In the genomic region with DNA sequence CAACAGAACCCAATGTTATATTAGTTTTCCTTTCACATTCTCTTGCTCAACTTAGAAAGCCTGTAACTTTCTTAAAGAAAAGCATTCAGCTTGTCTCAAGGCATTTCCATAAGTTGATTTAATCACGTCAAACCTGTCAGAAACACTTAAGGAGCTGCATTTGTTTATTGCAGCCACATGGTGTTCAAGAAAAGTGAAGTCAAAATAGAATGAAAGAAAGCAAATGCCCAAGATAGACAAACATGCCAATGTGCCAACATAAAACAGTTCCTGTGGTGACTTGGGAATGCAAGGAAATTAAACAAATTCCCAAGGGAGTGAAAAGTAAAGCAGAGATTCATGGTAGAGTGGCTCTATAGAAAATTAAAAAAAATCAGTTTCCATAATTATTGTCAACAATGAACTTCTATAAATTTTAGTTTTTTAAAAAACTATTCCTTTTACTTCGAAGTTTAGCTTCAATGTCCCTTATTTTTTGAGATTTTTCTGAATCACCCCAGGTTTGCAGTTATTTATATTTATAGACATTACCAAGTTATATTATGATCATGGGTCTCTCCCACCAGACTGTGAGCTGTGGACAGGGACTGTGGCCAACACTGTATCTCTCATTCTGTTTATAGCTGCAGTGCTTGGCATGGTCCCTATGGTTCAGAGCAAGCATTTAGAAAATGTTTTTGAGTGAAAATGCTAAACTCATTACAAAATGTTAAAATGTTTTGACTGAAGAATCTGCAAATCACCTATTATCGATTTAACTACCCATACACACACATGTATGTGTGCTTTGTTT, we compare ENCODE assay signal across 17 cellular contexts.
A peak's percentile ranks its signal among the peaks of the same experiment; 100 is the strongest.
DNase-seq lines count a peak whose midpoint lies in the region; ATAC-seq and TF ChIP-seq lines count a peak whose summit lies in the region.
"Had no signal": no experiment of that assay in that cellular context is flagged by ENCODE, and none has a peak within 500 bp of the region (broad histone marks: within the 10 kb centered on the region; RNA-seq: fewer than 3 reads in every experiment).

No MANE protein-coding gene starts in this region.

- no peak overlapping the region for H3K4me3 Mint-ChIP-seq in chondrocyte (ENCODE audit: unreplicated experiment)
- no peak overlapping the region for H3K4me3 Mint-ChIP-seq in nephron
- no peak overlapping the region for H3K4me3 Mint-ChIP-seq in activated naive CD4-positive, alpha-beta T cell treated with anti-CD3 and anti-CD28 coated beads, Interleukin-2, amount 10 ng/mL, durations not matched to agents 7 days and 5 days
- H3K4me3 Mint-ChIP-seq: CD14-positive monocyte; CD8-positive, alpha-beta T cell; IgD-negative memory B cell had no signal

- H3K27ac ChIP-seq in caudate nucleus (ENCODE audit: low read depth, low read length): no peak overlapping the region
- H3K27ac ChIP-seq: A549, GM23248 had no signal

- no peaks in the 10 kb centered on the region for H3K9me3 Mint-ChIP-seq in chondrocyte (ENCODE audit: low read depth)
- H3K9me3 Mint-ChIP-seq in nephron: no peaks in the 10 kb centered on the region
- H3K9me3 Mint-ChIP-seq in activated naive CD4-positive, alpha-beta T cell treated with anti-CD3 and anti-CD28 coated beads, Interleukin-2, amount 10 ng/mL, durations not matched to agents 7 days and 5 days: peaks cover 4% of the 10 kb centered on the region
- H3K9me3 Mint-ChIP-seq: IgD-negative memory B cell had no signal

- peaks cover 40% of the 10 kb centered on the region for H3K4me1 Mint-ChIP-seq in chondrocyte (ENCODE audit: low read depth)
- H3K4me1 Mint-ChIP-seq in nephron: no peaks in the 10 kb centered on the region
- no peaks in the 10 kb centered on the region for H3K4me1 Mint-ChIP-seq in activated naive CD4-positive, alpha-beta T cell treated with anti-CD3 and anti-CD28 coated beads, Interleukin-2, amount 10 ng/mL, durations not matched to agents 7 days and 5 days
- H3K4me1 Mint-ChIP-seq: CD14-positive monocyte, IgD-negative memory B cell had no signal

- H3K27me3 Mint-ChIP-seq in chondrocyte (ENCODE audit: low read depth) (no peaks in the 10 kb centered on the region), nephron (ENCODE audit: low read depth) (no peaks in the 10 kb centered on the region)
- H3K27me3 Mint-ChIP-seq in activated naive CD4-positive, alpha-beta T cell treated with anti-CD3 and anti-CD28 coated beads, Interleukin-2, amount 10 ng/mL, durations not matched to agents 7 days and 5 days: no peaks in the 10 kb centered on the region
- H3K27me3 Mint-ChIP-seq: IgD-negative memory B cell had no signal

- CTCF ChIA-PET in activated naive CD4-positive, alpha-beta T cell treated with anti-CD3 and anti-CD28 coated beads, Interleukin-2, amount 10 ng/mL, durations not matched to agents 7 days and 5 days (lab: Charles Lee): no interaction called here

- TF ChIP-seq CTCF in chondrocyte (IDR thresholded peaks at IDR 0.05) (no peak), nephron (IDR thresholded peaks at IDR 0.05; ENCODE audit: unreplicated experiment in 3 of 3) (no peak)

- H3K27ac Mint-ChIP-seq in chondrocyte (ENCODE audit: unreplicated experiment): peak overlapping the region; percentile 72
- H3K27ac Mint-ChIP-seq in nephron: peak overlapping the region in 2 of 3 experiments; percentile 40 to 58
- no peak overlapping the region for H3K27ac Mint-ChIP-seq in activated naive CD4-positive, alpha-beta T cell treated with anti-CD3 and anti-CD28 coated beads, Interleukin-2, amount 10 ng/mL, durations not matched to agents 7 days and 5 days
- H3K27ac Mint-ChIP-seq: CD14-positive monocyte; CD8-positive, alpha-beta T cell; IgD-negative memory B cell had no signal

- H3K36me3 Mint-ChIP-seq in chondrocyte (ENCODE audit: low read depth) (no peaks in the 10 kb centered on the region), nephron (ENCODE audit: low read depth) (no peaks in the 10 kb centered on the region)
- no peaks in the 10 kb centered on the region for H3K36me3 Mint-ChIP-seq in activated naive CD4-positive, alpha-beta T cell treated with anti-CD3 and anti-CD28 coated beads, Interleukin-2, amount 10 ng/mL, durations not matched to agents 7 days and 5 days
- H3K36me3 Mint-ChIP-seq: CD14-positive monocyte; CD8-positive, alpha-beta T cell; IgD-negative memory B cell had no signal

- no peak for ATAC-seq in GM21390 (IDR thresholded peaks at IDR 0.05; ENCODE audit: unreplicated experiment)
- ATAC-seq: A549; CD8-positive, alpha-beta T cell; GM12878 had no signal

- DNase-seq in DMS114 treated with DMSO at 0.1 percent for 48 hours (lab: John Stamatoyannopoulos, UW; ENCODE audit: unreplicated experiment) (peak; percentile 73), H4 (ENCODE audit: low spot score) (peak; percentile 29), chondrocyte (ENCODE audit: low spot score) (no peak), globus pallidus (ENCODE audit: low spot score) (no peak), caudate nucleus (lab: John Stamatoyannopoulos, UW) (no peak)
- DNase-seq in activated naive CD4-positive, alpha-beta T cell treated with anti-CD3 and anti-CD28 coated beads, Interleukin-2, amount 10 ng/mL, durations not matched to agents 7 days and 5 days: no peak
- DNase-seq: CD8-positive, alpha-beta T cell; COR-L47; DMS53; GM23248; H7 had no signal

Comparison
In these comparisons a context has a peak if more than half of its experiments do, and no peak if none do; other contexts are left out.
1. DNase-seq: peak in DMS114 treated with DMSO at 0.1 percent for 48 hours (single experiment) and H4 (single experiment); none in chondrocyte (single experiment), globus pallidus (single experiment), caudate nucleus (0 of 61) and activated naive CD4-positive, alpha-beta T cell treated with anti-CD3 and anti-CD28 coated beads, Interleukin-2, amount 10 ng/mL, durations not matched to agents 7 days and 5 days (single experiment).